8 cellular contexts compared by ENCODE assay signal in the genomic region with DNA sequence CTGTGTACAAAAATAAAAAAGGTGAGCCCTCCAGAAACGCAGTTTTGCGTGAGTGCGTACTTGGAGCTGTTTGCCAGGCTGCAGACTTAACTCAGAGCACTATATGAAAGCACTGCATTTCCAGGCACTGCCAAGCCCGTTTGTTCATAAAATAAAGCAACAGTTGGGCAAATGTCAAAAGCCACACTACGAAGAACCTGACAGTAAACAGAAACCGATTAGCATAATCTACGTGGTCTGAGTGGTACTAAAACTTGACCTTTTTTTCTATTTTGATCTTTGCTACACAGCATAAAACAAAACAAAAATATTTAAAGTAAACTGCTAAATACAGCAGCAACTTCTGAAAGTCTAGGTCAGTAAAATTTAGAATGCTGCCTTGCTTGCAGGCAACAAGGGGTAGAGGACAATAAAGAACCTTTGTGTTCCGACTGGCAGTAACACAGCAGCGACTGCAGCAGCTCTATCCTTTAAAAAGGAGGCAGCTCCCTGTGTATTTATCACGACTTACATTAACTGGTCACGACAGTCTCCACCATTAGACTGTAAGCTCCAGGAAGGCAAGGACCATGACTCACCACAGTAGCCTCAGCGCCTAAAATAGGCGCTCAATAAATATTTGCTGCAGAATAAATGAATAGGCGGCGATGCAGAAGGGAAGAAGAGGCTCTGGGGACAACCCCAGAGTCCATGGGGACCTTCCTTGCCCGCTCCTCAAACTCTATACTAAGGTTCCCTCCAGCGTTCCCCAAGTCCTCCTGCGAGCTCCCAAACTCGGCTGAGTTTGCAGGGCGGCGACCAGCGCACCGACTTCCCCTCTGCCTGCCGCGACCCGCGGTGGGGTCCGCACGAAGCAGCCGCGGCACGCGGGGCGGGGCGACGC. TPM values are rescaled to one million over a fixed set of nuclear protein-coding genes. Genes with fewer than 3 reads are reported as not detected.
DNase-seq lines count a peak whose midpoint lies in the region; ATAC-seq and TF ChIP-seq lines count a peak whose summit lies in the region.

No MANE protein-coding gene starts in this region.

- no peak for ATAC-seq in Right ventricle myocardium inferior
- peak; percentile 16 for ATAC-seq in HG02885 (IDR thresholded peaks at IDR 0.05; ENCODE audit: poor library complexity, unreplicated experiment)
- ATAC-seq in GM18868 (IDR thresholded peaks at IDR 0.05; ENCODE audit: unreplicated experiment): no peak

- H3K4me1 ChIP-seq in cardiac muscle cell (ENCODE audit: low read depth): peaks cover 16% of the 10 kb centered on the region

- intact Hi-C loops in Right ventricle myocardium inferior (cut with DNase I): loop anchor here (2.0 to 10.0 kb wide), 2 partner anchors 55 to 137 kb away; partner anchors contain the start of gene TAF4B

- no peaks in the 10 kb centered on the region for H3K9me3 ChIP-seq in cardiac muscle cell (ENCODE audit: low read depth)

- peak; percentile 18 to 43 for DNase-seq in cardiac muscle cell (ENCODE audit: low read depth in 1 of 2, low spot score in 1 of 2)
- DNase-seq in Right ventricle myocardium inferior (ENCODE audit: missing footprints): no peak
- peak; percentile 12 for DNase-seq in NCI-H460 (ENCODE audit: extremely low read depth, low read depth)
- peak; percentile 8 for DNase-seq in astrocyte of the cerebellum (ENCODE audit: low read depth)
- peak; percentile 15 for DNase-seq in iPS-NIHi7 (ENCODE audit: extremely low spot score)

- peak overlapping the region; percentile 93 for H3K27ac ChIP-seq in cardiac muscle cell
- peak overlapping the region; percentile 77 to 100 (median 98) for H3K27ac ChIP-seq in skin epidermis

- peak overlapping the region; percentile 81 for H3K4me3 ChIP-seq in cardiac muscle cell
- peak overlapping the region; percentile 87 for H3K4me3 ChIP-seq in astrocyte of the cerebellum (ENCODE audit: low read depth, low read length)
- peak overlapping the region; percentile 71 to 99 (median 90) for H3K4me3 ChIP-seq in skin epidermis

- H3K27me3 ChIP-seq in cardiac muscle cell: no peaks in the 10 kb centered on the region

- no peak for TF ChIP-seq CTCF in cardiac muscle cell (IDR thresholded peaks at IDR 0.05; ENCODE audit: low read depth, low read length)
- no peak for TF ChIP-seq CTCF in astrocyte of the cerebellum (IDR thresholded peaks at IDR 0.05; ENCODE audit: low read depth, low read length, missing control alignments)

- peaks cover 24% of the 10 kb centered on the region for H3K36me3 ChIP-seq in cardiac muscle cell

- in situ Hi-C loops in astrocyte of the cerebellum (cut with HindIII; ENCODE audit: low sequenced_read_pairs): no loop called here

RNA-seq across cellular contexts. Expression of gene SS18, which starts 0.9 kb away (rescaled TPM):
- total RNA-seq in cardiac muscle cell (148 and 159 TPM in 2 replicates), Right ventricle myocardium inferior (27.2 TPM)
- polyA plus RNA-seq in cardiac muscle cell: 84.0 and 104 TPM in 2 replicates
- 54.1 and 64.1 TPM in 2 replicates for total RNA-seq in NCI-H460 (2014; rRNA removed; shearing (Covaris generic))
- polyA plus RNA-seq in NCI-H460 (2014; cell fraction: nucleus; rRNA removed): 147 and 199 TPM in 2 replicates

RNA-seq across cellular contexts. Expression of gene PSMA8, which starts 44.2 kb away (rescaled TPM):
- total RNA-seq in cardiac muscle cell (not detected in 2 replicates), Right ventricle myocardium inferior (0.14 TPM)
- polyA plus RNA-seq in cardiac muscle cell: not detected in 2 replicates
- not detected in 2 replicates for total RNA-seq in NCI-H460 (2014; rRNA removed; shearing (Covaris generic))
- not detected in 2 replicates for polyA plus RNA-seq in NCI-H460 (2014; cell fraction: nucleus; rRNA removed)
